12 cellular contexts compared by ENCODE assay signal in the genomic region with DNA sequence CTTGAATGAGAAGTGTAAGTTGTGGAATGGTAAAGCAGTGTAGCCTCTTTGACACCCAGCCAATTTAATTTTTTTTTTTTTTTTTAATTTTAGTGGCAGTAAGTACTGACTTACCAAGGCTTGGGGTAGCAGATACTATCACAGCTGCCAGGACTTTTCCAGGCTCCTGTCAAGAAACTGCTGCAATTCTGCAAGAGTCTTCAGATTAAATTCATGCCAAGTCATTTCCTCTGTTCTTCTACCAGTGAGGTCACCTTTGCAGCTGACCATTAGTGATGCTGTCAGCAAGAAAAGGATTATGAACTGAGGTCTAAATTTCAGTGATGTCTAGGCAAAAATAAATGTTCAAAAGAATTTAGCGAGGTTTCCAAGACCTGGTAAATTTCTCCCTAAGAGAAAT.
DNase-seq lines count a peak whose midpoint lies in the region; TF ChIP-seq lines count a peak whose summit lies in the region.
"Had no signal": no experiment of that assay in that cellular context is flagged by ENCODE, and none has a peak within 500 bp of the region (broad histone marks: within the 10 kb centered on the region; RNA-seq: fewer than 3 reads in every experiment).

No MANE protein-coding gene starts in this region.

- no peaks in the 10 kb centered on the region for H3K9me3 ChIP-seq in esophagus squamous epithelium

- no peak overlapping the region for H3K4me3 ChIP-seq in KMS-11 (IDR thresholded peaks at IDR 0.05; ENCODE audit: insufficient read depth, low read depth, low read length)
- H3K4me3 ChIP-seq in foreskin fibroblast (ENCODE audit: low read depth in 1 of 2, low read length in 2 of 2): no peak overlapping the region
- no peak overlapping the region for H3K4me3 ChIP-seq in esophagus squamous epithelium
- H3K4me3 ChIP-seq: neural progenitor cell had no signal

- H3K9ac ChIP-seq in KMS-11: peak overlapping the region; percentile 53; the same call in 1 of the 2 replicates
- H3K9ac ChIP-seq: neural progenitor cell had no signal

- H3K4me1 ChIP-seq in KMS-11 (ENCODE audit: low read depth, poor library complexity, severe bottlenecking) (peaks cover 37% of the 10 kb centered on the region), esophagus squamous epithelium (no peaks in the 10 kb centered on the region)

- peak overlapping the region; percentile 44 for H3K4me2 ChIP-seq in KMS-11
- H3K4me2 ChIP-seq: neural progenitor cell had no signal

- H3K36me3 ChIP-seq in KMS-11 (ENCODE audit: insufficient read depth) (no peaks in the 10 kb centered on the region), esophagus squamous epithelium (peaks cover 0 to 5% (median 0%) of the 10 kb centered on the region in 3 donors)
- H3K36me3 ChIP-seq: neural progenitor cell had no signal

- H4K20me1 ChIP-seq in KMS-11 (ENCODE audit: insufficient read depth): no peaks in the 10 kb centered on the region

- peak; percentile 68 for DNase-seq in A172 (ENCODE audit: low spot score)
- peak; percentile 68 for DNase-seq in amniotic epithelial cell (ENCODE audit: low read depth)
- DNase-seq in foreskin fibroblast: peak; percentile 40 to 48
- no peak for DNase-seq in NCI-H2196 treated with DMSO at 0.1 percent for 48 hours (lab: John Stamatoyannopoulos, UW; ENCODE audit: unreplicated experiment)
- no peak for DNase-seq in esophagus squamous epithelium (lab: John Stamatoyannopoulos, UW)
- DNase-seq in DMS 273 treated with DMSO at 0.1 percent for 48 hours (lab: John Stamatoyannopoulos, UW): no peak
- DNase-seq in islet precursor cell: no peak
- DNase-seq: activated CD4-positive, alpha-beta T cell treated with anti-CD3 and anti-CD28 coated beads, Interleukin-2, amount 10 ng/mL, durations not matched to agents 7 days and 5 days; activated naive CD8-positive, alpha-beta T cell treated with anti-CD3 and anti-CD28 coated beads for 36 hours; stimulated activated naive CD4-positive, alpha-beta T cell had no signal

- TF ChIP-seq CTCF in KMS-11 (conservative IDR thresholded peaks at IDR 0.05; ENCODE audit: low read depth, low read length) (no peak), foreskin fibroblast (IDR thresholded peaks at IDR 0.05; ENCODE audit: low read depth, low read length) (no peak), esophagus squamous epithelium (IDR thresholded peaks at IDR 0.05) (no peak)

- 86 to 100% methylated on average over 1 of the region's 1 CpG for WGBS in esophagus squamous epithelium, 2 donors

- TF ChIP-seq POLR2A in esophagus squamous epithelium (IDR thresholded peaks at IDR 0.05): no peak

- H3K27me3 ChIP-seq in KMS-11 (ENCODE audit: insufficient read depth, low read depth) (no peaks in the 10 kb centered on the region), esophagus squamous epithelium (no peaks in the 10 kb centered on the region)
- H3K27me3 ChIP-seq: neural progenitor cell had no signal

- H3K79me2 ChIP-seq in KMS-11 (ENCODE audit: insufficient read depth, low read depth): no peaks in the 10 kb centered on the region

- peak overlapping the region; percentile 90 for H3K27ac ChIP-seq in KMS-11
- H3K27ac ChIP-seq in esophagus squamous epithelium: no peak overlapping the region
- H3K27ac ChIP-seq: neural progenitor cell had no signal

- no peak overlapping the region for H2AFZ ChIP-seq in KMS-11 (ENCODE audit: low read depth)
- H2AFZ ChIP-seq: neural progenitor cell had no signal

- intact Hi-C loops in esophagus squamous epithelium (cut with DNase I): no loop called here

Comparison
In these comparisons a context has a peak if more than half of its experiments do, and no peak if none do; other contexts are left out.
1. DNase-seq: peak in A172 (single experiment), amniotic epithelial cell (single experiment) and foreskin fibroblast (2 of 2); none in NCI-H2196 treated with DMSO at 0.1 percent for 48 hours (single experiment), esophagus squamous epithelium (single experiment), DMS 273 treated with DMSO at 0.1 percent for 48 hours (single experiment) and islet precursor cell (single experiment).